Comparison of ENCODE assay signal across 12 cellular contexts in the genomic region with DNA sequence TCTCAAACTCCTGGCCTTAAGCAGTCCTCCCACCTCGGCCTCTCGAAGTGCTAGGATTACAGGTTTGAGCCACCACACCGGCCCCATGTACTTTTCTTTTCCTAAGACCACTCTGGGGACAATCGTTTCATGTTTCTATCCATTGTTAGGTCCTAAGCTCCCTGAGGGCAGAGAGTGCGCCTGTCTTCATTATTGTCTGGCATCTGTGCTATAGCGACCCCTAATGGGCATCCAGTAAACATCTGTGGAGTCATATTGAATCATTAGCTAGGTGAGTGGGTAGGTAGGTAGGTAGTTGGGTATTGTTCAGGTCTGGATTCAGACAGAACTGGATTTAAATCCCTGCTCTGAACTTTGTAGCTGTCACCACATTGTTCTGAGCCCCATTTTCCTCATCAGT.
DNase-seq lines count a peak whose midpoint lies in the region; ATAC-seq and TF ChIP-seq lines count a peak whose summit lies in the region.
"Had no signal": no experiment of that assay in that cellular context is flagged by ENCODE, and none has a peak within 500 bp of the region (broad histone marks: within the 10 kb centered on the region; RNA-seq: fewer than 3 reads in every experiment).

No MANE protein-coding gene starts in this region.

- no peak overlapping the region for H3K27ac Mint-ChIP-seq in H9

- H3K9me3 ChIP-seq in DOHH2 (ENCODE audit: control insufficient read depth, insufficient read depth, low read length), result no peaks in the 10 kb centered on the region
- no peaks in the 10 kb centered on the region for H3K9me3 ChIP-seq in H9 (ENCODE audit: control insufficient read depth, low read depth, low read length)
- H3K9me3 ChIP-seq in gastroesophageal sphincter, result no peaks in the 10 kb centered on the region
- H3K9me3 ChIP-seq in esophagus muscularis mucosa, result no peaks in the 10 kb centered on the region
- H3K9me3 ChIP-seq: sigmoid colon had no signal

- peaks cover 15% of the 10 kb centered on the region for H3K27me3 Mint-ChIP-seq in H9 (ENCODE audit: low read depth)

- H4K91ac ChIP-seq in H9 (ENCODE audit: insufficient read length, low read depth, low read length), result no peak overlapping the region

- H3K14ac ChIP-seq in H9 (ENCODE audit: insufficient read depth, low read length), result no peak overlapping the region

- DNase-seq in H9 (no peak), SK-MEL-5 (ENCODE audit: low read depth, low spot score) (peak; percentile 34), foreskin fibroblast (no peak), NCI-H1048 (lab: John Stamatoyannopoulos, UW) (no peak), dedifferentiated amniotic fluid mesenchymal stem cell (ENCODE audit: extremely low spot score) (no peak), esophagus muscularis mucosa (ENCODE audit: extremely low spot score) (no peak)
- DNase-seq: activated CD4-positive, alpha-beta T cell treated with anti-CD3 and anti-CD28 coated beads for 1 hour; kidney; NCI-H226; sigmoid colon had no signal

- intact Hi-C loops in esophagus muscularis mucosa (cut with DNase I), result loop anchor here (2.0 kb wide), 1 partner anchor 45 kb away; no protein-coding TSS in a partner anchor

- H3K9me2 ChIP-seq in DOHH2 (replicated peaks; ENCODE audit: control insufficient read depth, low read length), result no peaks in the 10 kb centered on the region

- no peak overlapping the region for H4K8ac ChIP-seq in H9 (replicated peaks; ENCODE audit: insufficient read length, low read depth, low read length)

- no peak overlapping the region for H3K18ac ChIP-seq in H9 (ENCODE audit: insufficient read length, low read depth, low read length)

- H3K56ac ChIP-seq in H9 (ENCODE audit: insufficient read length, low read depth, low read length), result no peak overlapping the region

- TF ChIP-seq CTCF in DOHH2 (IDR thresholded peaks at IDR 0.05; ENCODE audit: low read depth, low read length, poor library complexity, severe bottlenecking) (peak; percentile 64), H9 (conservative IDR thresholded peaks at IDR 0.05) (peak; percentile 63), foreskin fibroblast (IDR thresholded peaks at IDR 0.05; ENCODE audit: low read depth, low read length) (peak; percentile 14), gastroesophageal sphincter (IDR thresholded peaks at IDR 0.05) (no peak), esophagus muscularis mucosa (IDR thresholded peaks at IDR 0.05) (no peak)

- H3K79me2 ChIP-seq in DOHH2 (ENCODE audit: control insufficient read depth, low read length) (no peaks in the 10 kb centered on the region), H9 (ENCODE audit: insufficient read depth, low read length) (no peaks in the 10 kb centered on the region)

- TF ChIP-seq EP300 in gastroesophageal sphincter (IDR thresholded peaks at IDR 0.05), result no peak
- TF ChIP-seq EP300 in esophagus muscularis mucosa (IDR thresholded peaks at IDR 0.05), result no peak

- no peak for ATAC-seq in gastroesophageal sphincter

- H3K23ac ChIP-seq in H9 (ENCODE audit: insufficient read length, low read depth, low read length), result no peak overlapping the region

- no peaks in the 10 kb centered on the region for H3F3A ChIP-seq in DOHH2 (ENCODE audit: control insufficient read depth, insufficient read depth)

- H3K4me3 ChIP-seq in DOHH2 (ENCODE audit: low read length) (no peak overlapping the region), foreskin fibroblast (ENCODE audit: low read depth in 1 of 2, low read length in 2 of 2) (no peak overlapping the region), gastroesophageal sphincter (no peak overlapping the region), esophagus muscularis mucosa (no peak overlapping the region)
- H3K4me3 ChIP-seq: sigmoid colon had no signal

- no peak overlapping the region for H2BK20ac ChIP-seq in H9 (ENCODE audit: low read depth, low read length, poor library complexity, severe bottlenecking)

- H3K23me2 ChIP-seq in H9 (ENCODE audit: insufficient read length, low read depth, low read length, poor library complexity, severe bottlenecking), result no peaks in the 10 kb centered on the region

- in situ Hi-C loops in SK-MEL-5 (cut with HindIII; ENCODE audit: low pct_unique_long_range_greater_than_20kb, low sequenced_read_pairs), result no loop called here

- H3K9me3 Mint-ChIP-seq in H9, result peaks cover 0 to 3% of the 10 kb centered on the region in 2 experiments; a peak in 1 of 5 replicates

- no peaks in the 10 kb centered on the region for H4K20me1 ChIP-seq in DOHH2 (ENCODE audit: control insufficient read depth, insufficient read depth, low read depth, low read length)
- no peaks in the 10 kb centered on the region for H4K20me1 ChIP-seq in H9 (ENCODE audit: control insufficient read depth, insufficient read depth, insufficient read length)

- no peak overlapping the region for H3T11ph ChIP-seq in H9 (ENCODE audit: low read length)

- no peak overlapping the region for H2AK5ac ChIP-seq in H9 (ENCODE audit: insufficient read length, low read length)

- H3K4me2 ChIP-seq in DOHH2 (ENCODE audit: low read length), result no peak overlapping the region
- no peak overlapping the region for H3K4me2 ChIP-seq in H9 (ENCODE audit: insufficient read depth, insufficient read length, low read length)

- H3K4me1 ChIP-seq in DOHH2 (ENCODE audit: control insufficient read depth, low read length) (no peaks in the 10 kb centered on the region), H9 (ENCODE audit: insufficient read depth, low read length) (peaks cover 2% of the 10 kb centered on the region; the same call in 1 of the 2 replicates), gastroesophageal sphincter (peaks cover 0 to 4% (median 0%) of the 10 kb centered on the region in 3 donors), esophagus muscularis mucosa (peaks cover 0 to 5% (median 0%) of the 10 kb centered on the region in 4 donors)

- TF ChIP-seq POLR2A in gastroesophageal sphincter (IDR thresholded peaks at IDR 0.05), result no peak
- no peak for TF ChIP-seq POLR2A in esophagus muscularis mucosa (IDR thresholded peaks at IDR 0.05; ENCODE audit: low read depth)

- no peak overlapping the region for H2BK5ac ChIP-seq in H9 (ENCODE audit: insufficient read length, low read length)

- no peak overlapping the region for H2AFZ ChIP-seq in H9 (ENCODE audit: low read length)

- H3K4ac ChIP-seq in H9 (ENCODE audit: low read depth, low read length), result no peak overlapping the region

- H3K36me3 ChIP-seq in DOHH2 (ENCODE audit: control insufficient read depth, low read length) (no peaks in the 10 kb centered on the region), gastroesophageal sphincter (no peaks in the 10 kb centered on the region), esophagus muscularis mucosa (no peaks in the 10 kb centered on the region)
- H3K36me3 ChIP-seq: sigmoid colon had no signal

- no peak overlapping the region for H3K4me3 Mint-ChIP-seq in H9

- H3K36me3 Mint-ChIP-seq in H9 (ENCODE audit: insufficient read depth in 1 of 3, low read depth in 3 of 3), result peaks cover 0 to 2% (median 0%) of the 10 kb centered on the region in 3 experiments; a peak in 2 of 7 replicates

- no CpG with 5 or more reads among the region's 6 CpGs for WGBS in H9 (ENCODE audit: extremely low coverage, insufficient read length, low lambda C conversion rate)
- 55 to 100% methylated on average over 3 to 4 of the region's 6 CpGs for WGBS in gastroesophageal sphincter (ENCODE audit: low coverage in 1 of 2), 2 donors
- WGBS in esophagus muscularis mucosa, result 82% methylated on average over 6 of the region's 6 CpGs

- no peak overlapping the region for H2BK120ac ChIP-seq in H9 (ENCODE audit: low read depth, low read length, poor library complexity, severe bottlenecking)

- H3K27ac ChIP-seq in DOHH2 (ENCODE audit: low read depth, low read length), result no peak overlapping the region
- H3K27ac ChIP-seq in H9 (ENCODE audit: insufficient read length, low read depth, low read length), result no peak overlapping the region
- H3K27ac ChIP-seq in gastroesophageal sphincter, result no peak overlapping the region
- no peak overlapping the region for H3K27ac ChIP-seq in esophagus muscularis mucosa (replicated peaks in 1 of 4)
- H3K27ac ChIP-seq: sigmoid colon had no signal

- H3K27me3 ChIP-seq in DOHH2 (ENCODE audit: control insufficient read depth, low read length) (no peaks in the 10 kb centered on the region), H9 (ENCODE audit: insufficient read depth, low read length) (no peaks in the 10 kb centered on the region), gastroesophageal sphincter (peaks cover 41% of the 10 kb centered on the region), esophagus muscularis mucosa (peaks cover 0 to 16% (median 0%) of the 10 kb centered on the region in 4 donors)

- H2BK15ac ChIP-seq in H9 (ENCODE audit: low read depth, low read length), result no peak overlapping the region

- H3K4me1 Mint-ChIP-seq in H9, result peaks cover 10 to 19% of the 10 kb centered on the region in 2 experiments; a peak in 3 of 4 replicates

- no peak overlapping the region for H2BK12ac ChIP-seq in H9 (ENCODE audit: insufficient read length, low read depth, low read length)

- no peaks in the 10 kb centered on the region for H3K79me1 ChIP-seq in H9 (ENCODE audit: insufficient read depth, low read depth, low read length, poor library complexity, severe bottlenecking)

- H3K9ac ChIP-seq in H9 (ENCODE audit: extremely low read depth, insufficient read length, low read length), result no peak overlapping the region

- H4K5ac ChIP-seq in H9 (ENCODE audit: insufficient read length, low read depth, low read length), result no peak overlapping the region

Comparison
In these comparisons a context has a peak if more than half of its experiments do, and no peak if none do; other contexts are left out.
1. CTCF ChIP-seq: peak in DOHH2 (single experiment), H9 (single experiment) and foreskin fibroblast (single experiment); none in gastroesophageal sphincter (0 of 4) and esophagus muscularis mucosa (0 of 3).